In the genomic region with DNA sequence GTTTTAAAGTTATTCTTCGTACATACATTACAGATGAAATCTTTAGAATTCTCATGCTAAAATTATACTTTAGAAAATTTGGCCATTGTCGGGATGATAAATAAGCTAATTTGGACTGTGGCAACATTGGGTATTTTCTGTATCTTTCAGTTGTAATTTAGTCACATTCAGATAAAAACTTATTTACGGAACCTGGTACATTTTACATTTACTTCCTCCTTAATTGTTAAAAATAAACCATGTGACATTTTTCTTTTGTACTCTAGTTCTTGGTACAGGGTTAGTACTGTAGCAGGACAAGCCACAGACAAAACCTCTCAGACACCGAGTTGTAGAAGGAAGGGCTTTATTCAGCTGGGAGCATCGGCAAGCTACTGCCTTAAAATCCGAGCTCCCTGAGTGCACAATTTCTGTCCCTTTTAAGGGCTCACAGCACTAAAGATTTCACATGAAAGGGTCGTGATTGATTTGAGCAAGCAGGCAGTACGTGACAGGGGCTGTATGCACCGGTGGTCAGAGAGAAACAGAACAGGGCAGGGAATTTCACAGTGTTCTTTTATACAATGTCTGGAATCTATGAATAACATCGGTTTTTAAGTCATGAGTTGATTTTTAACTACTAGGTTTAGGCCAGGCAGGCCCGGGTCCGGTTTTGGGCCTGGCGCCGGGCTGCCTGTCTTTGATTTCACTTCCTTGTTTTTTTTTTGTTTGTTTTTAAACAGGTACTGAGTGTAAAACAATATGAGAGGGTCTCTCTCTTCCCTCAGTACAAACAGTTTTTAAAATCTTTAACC, we compare ENCODE assay signal across 11 cellular contexts. TPM values are rescaled to one million over a fixed set of nuclear protein-coding genes. Genes with fewer than 3 reads are reported as not detected.
DNase-seq lines count a peak whose midpoint lies in the region; ATAC-seq and TF ChIP-seq lines count a peak whose summit lies in the region.
"Not testable (repeated sequence)": the region's sequence is repeated elsewhere in the genome, so short reads cannot be mapped to it uniquely, and the experiment has no call there.
"Had no signal": no experiment of that assay in that cellular context is flagged by ENCODE, and none has a peak within 500 bp of the region (broad histone marks: within the 10 kb centered on the region; RNA-seq: fewer than 3 reads in every experiment).

No MANE protein-coding gene starts in this region.

- not testable (repeated sequence) for H3K4ac ChIP-seq in trophoblast cell (ENCODE audit: low read depth, low read length)

- not testable (repeated sequence) for H2BK12ac ChIP-seq in trophoblast cell (ENCODE audit: low read length)

- peak overlapping the region; percentile 71 for H3K9ac ChIP-seq in Loucy (ENCODE audit: low read depth, low read length, poor library complexity, severe bottlenecking)
- not testable (repeated sequence) for H3K9ac ChIP-seq in endodermal cell (ENCODE audit: extremely low read depth, low read length, poor library complexity, severe bottlenecking); trophoblast cell (ENCODE audit: low read length)

- H3K4me2 ChIP-seq in Loucy (ENCODE audit: low read depth, low read length, poor library complexity, severe bottlenecking) (peak overlapping the region; percentile 100), trophoblast cell (ENCODE audit: low read length) (peak overlapping the region; percentile 42)

- H3K4me1 Mint-ChIP-seq in CD8-positive, alpha-beta memory T cell: peaks cover 52 to 69% (median 60%) of the 10 kb centered on the region in 3 donors
- H3K4me1 Mint-ChIP-seq in T-helper 2 cell treated with Interferon-gamma antibody and Interleukin-4, amounts not matched to agents 5 μg/mL and 100 μg/mL, for 36 hours (ENCODE audit: low read depth): peaks cover 37% of the 10 kb centered on the region
- peaks cover 38% of the 10 kb centered on the region for H3K4me1 Mint-ChIP-seq in activated naive CD8-positive, alpha-beta T cell treated with anti-CD3 and anti-CD28 coated beads for 36 hours
- peaks cover 46% of the 10 kb centered on the region for H3K4me1 Mint-ChIP-seq in endodermal cell

- peak overlapping the region; percentile 84 for H2BK120ac ChIP-seq in trophoblast cell (ENCODE audit: insufficient read depth, low read length, poor library complexity)

- not testable (repeated sequence) for H3K9me3 ChIP-seq in CD8-positive, alpha-beta memory T cell (ENCODE audit: low read length); Loucy (ENCODE audit: insufficient read depth, low read depth, low read length); endodermal cell (ENCODE audit: control insufficient read depth, low read length); left lung; trophoblast cell (ENCODE audit: insufficient read depth, low read depth, low read length); testis

- H3K36me3 ChIP-seq in CD8-positive, alpha-beta memory T cell (ENCODE audit: insufficient read depth, low read length): peaks cover 33% of the 10 kb centered on the region
- H3K36me3 ChIP-seq in Loucy (ENCODE audit: insufficient read depth, low read length) (peaks cover 35% of the 10 kb centered on the region), endodermal cell (ENCODE audit: control insufficient read depth, insufficient read depth, low read length) (peaks cover 76% of the 10 kb centered on the region), left lung (peaks cover 6 to 48% of the 10 kb centered on the region in 2 donors), trophoblast cell (ENCODE audit: control insufficient read depth in 1 of 2, insufficient read depth in 2 of 2, low read length in 2 of 2) (peaks cover 18 to 20% of the 10 kb centered on the region in 2 experiments)
- not testable (repeated sequence) for H3K36me3 ChIP-seq in testis (ENCODE audit: low read depth, missing control alignments)

- H4K91ac ChIP-seq in trophoblast cell (ENCODE audit: low read depth, low read length): peak overlapping the region; percentile 59

- H3K23ac ChIP-seq in trophoblast cell (ENCODE audit: low read length): not testable (repeated sequence)

- peak overlapping the region; percentile 66 to 99 (median 84) for H3K27ac Mint-ChIP-seq in CD8-positive, alpha-beta memory T cell
- H3K27ac Mint-ChIP-seq in T-helper 2 cell treated with Interferon-gamma antibody and Interleukin-4, amounts not matched to agents 5 μg/mL and 100 μg/mL, for 36 hours: peak overlapping the region; percentile 76
- peak overlapping the region; percentile 81 for H3K27ac Mint-ChIP-seq in activated naive CD8-positive, alpha-beta T cell treated with anti-CD3 and anti-CD28 coated beads for 36 hours
- H3K27ac Mint-ChIP-seq in endodermal cell: peak overlapping the region; percentile 69

- intact Hi-C loops in left lung (cut with DNase I); testis (cut with DNase I; ENCODE audit: low total_unique reads): not testable (repeated sequence)

- H3K27ac ChIP-seq in CD8-positive, alpha-beta memory T cell (ENCODE audit: low read depth, low read length); endodermal cell (ENCODE audit: low read depth, low read length): not testable (repeated sequence)
- H3K27ac ChIP-seq in left lung (peak overlapping the region; percentile 55 to 82), trophoblast cell (ENCODE audit: low read depth, low read length) (peak overlapping the region; percentile 92), testis (peak overlapping the region; percentile 6 to 68)

- H3F3A ChIP-seq in Loucy (ENCODE audit: low read depth): not testable (repeated sequence)

- H3K9me2 ChIP-seq in Loucy (replicated peaks; ENCODE audit: low read depth, low read length): not testable (repeated sequence)

- not testable (repeated sequence) for H4K8ac ChIP-seq in trophoblast cell (ENCODE audit: low read depth, low read length)

- not testable (repeated sequence) for H3K18ac ChIP-seq in trophoblast cell (ENCODE audit: low read length)

- H3K14ac ChIP-seq in trophoblast cell (ENCODE audit: low read length): peak overlapping the region; percentile 72

- H2AK5ac ChIP-seq in trophoblast cell (ENCODE audit: low read length): not testable (repeated sequence)

- not testable (repeated sequence) for H2AFZ ChIP-seq in Loucy (ENCODE audit: low read length); trophoblast cell (ENCODE audit: insufficient read depth, low read length, poor library complexity)

- not testable (repeated sequence) for TF ChIP-seq CTCF in Loucy (conservative IDR thresholded peaks at IDR 0.05; ENCODE audit: low read length); endodermal cell (conservative IDR thresholded peaks at IDR 0.05); left lung (IDR thresholded peaks at IDR 0.05); testis (IDR thresholded peaks at IDR 0.05)

- H3K36me3 Mint-ChIP-seq in CD8-positive, alpha-beta memory T cell: peaks cover 7 to 65% (median 12%) of the 10 kb centered on the region in 3 donors
- peaks cover 50% of the 10 kb centered on the region for H3K36me3 Mint-ChIP-seq in T-helper 2 cell treated with Interferon-gamma antibody and Interleukin-4, amounts not matched to agents 5 μg/mL and 100 μg/mL, for 36 hours (ENCODE audit: low read depth)
- peaks cover 52% of the 10 kb centered on the region for H3K36me3 Mint-ChIP-seq in activated naive CD8-positive, alpha-beta T cell treated with anti-CD3 and anti-CD28 coated beads for 36 hours
- H3K36me3 Mint-ChIP-seq in endodermal cell (ENCODE audit: low read depth): peaks cover 67% of the 10 kb centered on the region

- not testable (repeated sequence) for H4K12ac ChIP-seq in trophoblast cell (ENCODE audit: low read depth, low read length)

- H3K79me2 ChIP-seq in Loucy (ENCODE audit: insufficient read depth, low read length): peaks cover 46% of the 10 kb centered on the region
- H3K79me2 ChIP-seq in trophoblast cell (ENCODE audit: control insufficient read depth, insufficient read depth, low read length, poor library complexity): peaks cover 18% of the 10 kb centered on the region

- not testable (repeated sequence) for H3K27me3 Mint-ChIP-seq in CD8-positive, alpha-beta memory T cell; T-helper 2 cell treated with Interferon-gamma antibody and Interleukin-4, amounts not matched to agents 5 μg/mL and 100 μg/mL, for 36 hours (ENCODE audit: low read depth); activated naive CD8-positive, alpha-beta T cell treated with anti-CD3 and anti-CD28 coated beads for 36 hours; endodermal cell (ENCODE audit: insufficient read depth)

- peaks cover 40% of the 10 kb centered on the region for H3K4me1 ChIP-seq in CD8-positive, alpha-beta memory T cell (ENCODE audit: insufficient read depth, low read length)
- H3K4me1 ChIP-seq in Loucy (ENCODE audit: insufficient read depth, low read length, poor library complexity, severe bottlenecking): peaks cover 31% of the 10 kb centered on the region
- H3K4me1 ChIP-seq in endodermal cell (ENCODE audit: control insufficient read depth, insufficient read depth, low read length): not testable (repeated sequence)
- H3K4me1 ChIP-seq in left lung: peaks cover 17 to 48% of the 10 kb centered on the region in 2 donors
- H3K4me1 ChIP-seq in trophoblast cell (ENCODE audit: control insufficient read depth in 1 of 2, insufficient read depth in 2 of 2, low read length in 2 of 2): peaks cover 18 to 19% of the 10 kb centered on the region in 2 experiments
- H3K4me1 ChIP-seq in testis: peaks cover 15% of the 10 kb centered on the region

- peak overlapping the region in 6 of 7 donors; percentile 19 to 93 (median 58) for H3K4me3 Mint-ChIP-seq in CD8-positive, alpha-beta memory T cell
- H3K4me3 Mint-ChIP-seq in T-helper 2 cell treated with Interferon-gamma antibody and Interleukin-4, amounts not matched to agents 5 μg/mL and 100 μg/mL, for 36 hours: peak overlapping the region; percentile 89
- H3K4me3 Mint-ChIP-seq in activated naive CD8-positive, alpha-beta T cell treated with anti-CD3 and anti-CD28 coated beads for 36 hours: peak overlapping the region; percentile 83
- not testable (repeated sequence) for H3K4me3 Mint-ChIP-seq in endodermal cell

- DNase-seq in CD8-positive, alpha-beta memory T cell; T-helper 2 cell treated with Interferon-gamma antibody and Interleukin-4, amounts not matched to agents 5 μg/mL and 100 μg/mL, for 36 hours (ENCODE audit: low spot score); activated naive CD8-positive, alpha-beta T cell treated with anti-CD3 and anti-CD28 coated beads for 36 hours; endodermal cell; left lung; testis: not testable (repeated sequence)
- DNase-seq in trophoblast cell: peak in 1 of 2 donors; percentile 18

- not testable (repeated sequence) for TF ChIP-seq POLR2A in testis (IDR thresholded peaks at IDR 0.05)

- H3K27me3 ChIP-seq in CD8-positive, alpha-beta memory T cell (ENCODE audit: insufficient read depth, low read length, poor library complexity, severe bottlenecking); Loucy (ENCODE audit: insufficient read depth, low read length, poor library complexity, severe bottlenecking); endodermal cell (ENCODE audit: control insufficient read depth, insufficient read depth, low read length, poor library complexity, severe bottlenecking); left lung; trophoblast cell (ENCODE audit: insufficient read depth, low read length); testis: not testable (repeated sequence)

- H3K9me3 Mint-ChIP-seq in CD8-positive, alpha-beta memory T cell; T-helper 2 cell treated with Interferon-gamma antibody and Interleukin-4, amounts not matched to agents 5 μg/mL and 100 μg/mL, for 36 hours; activated naive CD8-positive, alpha-beta T cell treated with anti-CD3 and anti-CD28 coated beads for 36 hours; endodermal cell: not testable (repeated sequence)

- POLR2A ChIA-PET in CD8-positive, alpha-beta memory T cell (lab: Charles Lee): not testable (repeated sequence)

- not testable (repeated sequence) for H3K4me3 ChIP-seq in CD8-positive, alpha-beta memory T cell (ENCODE audit: low read length); trophoblast cell (ENCODE audit: low read depth, low read length); testis
- H3K4me3 ChIP-seq in Loucy (ENCODE audit: low read length, poor library complexity, severe bottlenecking) (peak overlapping the region; percentile 76), endodermal cell (ENCODE audit: low read length) (peak overlapping the region; percentile 61), left lung (peak overlapping the region in 1 of 2 donors; percentile 42)

- H3K79me1 ChIP-seq in trophoblast cell (ENCODE audit: low read length): peaks cover 14% of the 10 kb centered on the region

- 86 to 95% methylated on average over 3 to 12 of the region's 14 CpGs for WGBS in endodermal cell (ENCODE audit: insufficient coverage in 1 of 2, insufficient read length in 1 of 2), 2 experiments
- no CpG with 5 or more reads among the region's 14 CpGs for WGBS in trophoblast cell (ENCODE audit: extremely low coverage, insufficient coverage, insufficient read length)
- WGBS in testis, 2 donors: 66 to 67% methylated on average over 14 of the region's 14 CpGs

- CTCF ChIA-PET in CD8-positive, alpha-beta memory T cell (lab: Charles Lee): interaction anchor here (1.0 to 2.7 kb wide), 3 partner anchors 51 to 418 kb away, joined by 3 to 10 read pairs (median 4); no protein-coding TSS in a partner anchor

- H4K20me1 ChIP-seq in Loucy (ENCODE audit: insufficient read depth, low read length, poor library complexity, severe bottlenecking): peaks cover 13% of the 10 kb centered on the region

- peak overlapping the region; percentile 86 for H2BK5ac ChIP-seq in trophoblast cell (ENCODE audit: low read depth, low read length, poor library complexity)

- ATAC-seq in left lung: not testable (repeated sequence)

RNA-seq across cellular contexts. Expression of gene CNDP2, which starts 4.4 kb away (rescaled TPM):
- total RNA-seq in CD8-positive, alpha-beta memory T cell: 100 to 1,000 TPM; 206 to 213 TPM
- polyA plus RNA-seq in CD8-positive, alpha-beta memory T cell: 121 TPM
- 100 to 1,000 TPM; 201 to 207 TPM for total RNA-seq in activated naive CD8-positive, alpha-beta T cell treated with anti-CD3 and anti-CD28 coated beads for 36 hours
- total RNA-seq in endodermal cell: 100 to 1,000 TPM; 385 to 416 TPM
- polyA plus RNA-seq in endodermal cell (2013, experiment 1 of 2): 105 TPM
- 105 TPM for polyA plus RNA-seq in endodermal cell (2013, experiment 2 of 2)
- 100 to 1,000 TPM; 242 to 301 TPM for total RNA-seq in left lung
- polyA plus RNA-seq in trophoblast cell (2013): 190 and 204 TPM in 2 replicates
- 10 to 100 TPM; 72.0 to 84.5 TPM for total RNA-seq in testis
- polyA plus RNA-seq in testis (ENCODE audit: insufficient read depth, low read depth, low replicate concordance): 74.4 TPM

RNA-seq across cellular contexts. Expression of gene CNDP1, which starts 33.7 kb away (rescaled TPM):
- total RNA-seq in CD8-positive, alpha-beta memory T cell: under 1 TPM in 1 of 2 experiments, not detected in 1; 0.09 TPM
- polyA plus RNA-seq in CD8-positive, alpha-beta memory T cell: not detected
- total RNA-seq in activated naive CD8-positive, alpha-beta T cell treated with anti-CD3 and anti-CD28 coated beads for 36 hours: not detected
- total RNA-seq in endodermal cell (under 1 TPM in 1 of 2 donors, not detected in 1; 0.51 TPM), left lung (not detected), testis (1 to 10 TPM in 1 of 2 donors, under 1 TPM in 1; 0.31 to 1.3 TPM)
- polyA plus RNA-seq in endodermal cell (2013, experiment 1 of 2): 0.07 TPM
- polyA plus RNA-seq in endodermal cell (2013, experiment 2 of 2): not detected
- polyA plus RNA-seq in trophoblast cell (2013): 0.10 and 0.15 TPM in 2 replicates
- polyA plus RNA-seq in testis (ENCODE audit: insufficient read depth, low read depth, low replicate concordance): 0.40 TPM
- total RNA-seq: activated CD8-positive, alpha-beta memory T cell treated with anti-CD3 and anti-CD28 coated beads for 36 hours; M059J; Right ventricle myocardium superior had no signal

RNA-seq across cellular contexts. Expression of gene DIPK1C, which starts 43.5 kb away (rescaled TPM):
- total RNA-seq in CD8-positive, alpha-beta memory T cell: not detected
- polyA plus RNA-seq in CD8-positive, alpha-beta memory T cell: not detected
- total RNA-seq in activated naive CD8-positive, alpha-beta T cell treated with anti-CD3 and anti-CD28 coated beads for 36 hours: not detected
- total RNA-seq in endodermal cell: under 1 TPM in 1 of 2 donors, not detected in 1; 0.13 TPM
- 0.71 TPM for polyA plus RNA-seq in endodermal cell (2013, experiment 1 of 2)
- 0.99 TPM for polyA plus RNA-seq in endodermal cell (2013, experiment 2 of 2)
- total RNA-seq in left lung: not detected
- polyA plus RNA-seq in trophoblast cell (2013): not detected in 2 replicates
- 10 to 100 TPM; 16.2 to 17.0 TPM for total RNA-seq in testis
- polyA plus RNA-seq in testis (ENCODE audit: insufficient read depth, low read depth, low replicate concordance): 9.3 TPM
- total RNA-seq: activated CD8-positive, alpha-beta memory T cell treated with anti-CD3 and anti-CD28 coated beads for 36 hours; M059J had no signal

Comparison
In these comparisons a context has a peak if more than half of its experiments do, and no peak if none do; other contexts are left out.
1. RNA of gene DIPK1C, which starts 43.5 kb away (total RNA-seq): 16.2 to 17.0 TPM in testis; 0.13 TPM in endodermal cell, not detected in left lung, not detected in CD8-positive, alpha-beta memory T cell and not detected in activated naive CD8-positive, alpha-beta T cell treated with anti-CD3 and anti-CD28 coated beads for 36 hours; every median in the first group is over 10 times any median in the second.
2. Peak in every context shown above with its lines, with median percentiles within 50 percentile points of each other: H3K27ac Mint-ChIP-seq.